In the genomic region with DNA sequence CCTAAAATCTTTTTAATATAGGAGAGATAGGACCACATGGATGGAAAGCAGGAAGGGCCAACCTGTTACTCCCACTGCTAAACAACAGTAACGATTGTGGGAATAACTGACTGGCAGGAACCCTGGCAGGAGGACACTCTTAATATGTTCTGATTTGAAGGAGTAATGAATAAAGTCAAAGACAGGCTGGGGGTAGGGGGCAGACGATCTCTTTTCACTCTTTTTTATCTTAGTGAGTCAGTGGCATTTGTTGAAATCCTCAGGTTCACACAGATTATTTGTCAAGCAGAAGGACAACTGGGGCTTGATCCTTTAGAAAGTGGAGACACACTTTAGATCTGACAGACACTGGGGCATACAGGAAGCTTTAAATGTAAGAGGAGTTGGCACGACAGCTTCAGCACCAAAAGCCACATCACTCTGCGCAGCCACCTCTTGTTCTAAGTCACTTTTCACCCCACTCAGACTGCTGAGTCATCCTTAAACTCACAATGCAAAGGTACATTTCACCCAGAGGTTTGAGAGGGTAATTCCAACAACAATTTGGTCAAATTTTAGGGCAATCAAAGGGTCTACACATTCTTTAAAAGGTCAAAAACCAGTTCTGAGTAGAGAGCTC, we compare ENCODE assay signal across 1 cellular context.
TF ChIP-seq lines count a peak whose summit lies in the region.

No MANE protein-coding gene starts in this region.

TF ChIP-seq in K562, 482 proteins besides CTCF, POLR2A, EP300 and RAD21 (continued from another document):
- TF ChIP-seq ZNF445 (CRISPR knock-in tag; IDR thresholded peaks at IDR 0.05; ENCODE audit: low read depth) (no peak), ZKSCAN8 (CRISPR knock-in tag; IDR thresholded peaks at IDR 0.05) (no peak), ZNF449 (CRISPR knock-in tag; IDR thresholded peaks at IDR 0.05) (no peak), CHD2 (IDR thresholded peaks at IDR 0.05; ENCODE audit: low read depth, low read length) (no peak), MYBL2 (IDR thresholded peaks at IDR 0.05; ENCODE audit: low read depth) (no peak), MYBL2 (CRISPR knock-in tag; IDR thresholded peaks at IDR 0.05; ENCODE audit: borderline replicate concordance) (no peak), E4F1 (CRISPR knock-in tag; IDR thresholded peaks at IDR 0.05; ENCODE audit: borderline replicate concordance) (no peak), ZNF316 (IDR thresholded peaks at IDR 0.05) (peak; percentile 99), ZNF717 (CRISPR knock-in tag; IDR thresholded peaks at IDR 0.05) (no peak), CBX5 (IDR thresholded peaks at IDR 0.05; ENCODE audit: borderline replicate concordance, low read depth) (no peak), SMARCC2 (IDR thresholded peaks at IDR 0.05; ENCODE audit: low read depth) (peak; percentile 60; the same call in 1 of the 2 replicates), ETS2 (tag; IDR thresholded peaks at IDR 0.05; ENCODE audit: borderline replicate concordance, poor library complexity, severe bottlenecking) (no peak), DPF2 (IDR thresholded peaks at IDR 0.05) (peak; percentile 62), POLR2G (IDR thresholded peaks at IDR 0.05; ENCODE audit: low read depth, low read length) (no peak), BACH1 (tag; IDR thresholded peaks at IDR 0.05) (peak; percentile 95), PRMT5 (CRISPR knock-in tag; IDR thresholded peaks at IDR 0.05) (no peak), PRDM10 (IDR thresholded peaks at IDR 0.05; ENCODE audit: partially characterized antibody) (no peak), NRF1 (conservative IDR thresholded peaks at IDR 0.05 in 1 of 2, IDR thresholded peaks at IDR 0.05 in 1 of 2) (peak; percentile 69 to 77)
- TF ChIP-seq, protein P1, sequence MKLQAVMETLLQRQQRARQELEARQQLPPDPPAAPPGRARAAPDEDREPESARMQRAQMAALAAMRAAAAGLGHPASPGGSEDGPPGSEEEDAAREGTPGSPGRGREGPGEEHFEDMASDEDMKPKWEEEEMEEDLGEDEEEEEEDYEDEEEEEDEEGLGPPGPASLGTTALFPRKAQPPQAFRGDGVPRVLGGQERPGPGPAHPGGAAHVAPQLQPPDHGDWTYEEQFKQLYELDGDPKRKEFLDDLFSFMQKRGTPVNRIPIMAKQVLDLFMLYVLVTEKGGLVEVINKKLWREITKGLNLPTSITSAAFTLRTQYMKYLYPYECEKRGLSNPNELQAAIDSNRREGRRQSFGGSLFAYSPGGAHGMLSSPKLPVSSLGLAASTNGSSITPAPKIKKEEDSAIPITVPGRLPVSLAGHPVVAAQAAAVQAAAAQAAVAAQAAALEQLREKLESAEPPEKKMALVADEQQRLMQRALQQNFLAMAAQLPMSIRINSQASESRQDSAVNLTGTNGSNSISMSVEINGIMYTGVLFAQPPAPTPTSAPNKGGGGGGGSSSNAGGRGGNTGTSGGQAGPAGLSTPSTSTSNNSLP (IDR thresholded peaks at IDR 0.05; ENCODE audit: borderline replicate concordance, low read depth, low read length) = no peak
- TF ChIP-seq, protein P2, sequence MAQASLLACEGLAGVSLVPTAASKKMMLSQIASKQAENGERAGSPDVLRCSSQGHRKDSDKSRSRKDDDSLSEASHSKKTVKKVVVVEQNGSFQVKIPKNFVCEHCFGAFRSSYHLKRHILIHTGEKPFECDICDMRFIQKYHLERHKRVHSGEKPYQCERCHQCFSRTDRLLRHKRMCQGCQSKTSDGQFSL (CRISPR knock-in tag; IDR thresholded peaks at IDR 0.05) = no peak
- TF ChIP-seq, protein P2 (tag; IDR thresholded peaks at IDR 0.05) = no peak
